Comparison of ENCODE assay signal across 30 cellular contexts in the genomic region with DNA sequence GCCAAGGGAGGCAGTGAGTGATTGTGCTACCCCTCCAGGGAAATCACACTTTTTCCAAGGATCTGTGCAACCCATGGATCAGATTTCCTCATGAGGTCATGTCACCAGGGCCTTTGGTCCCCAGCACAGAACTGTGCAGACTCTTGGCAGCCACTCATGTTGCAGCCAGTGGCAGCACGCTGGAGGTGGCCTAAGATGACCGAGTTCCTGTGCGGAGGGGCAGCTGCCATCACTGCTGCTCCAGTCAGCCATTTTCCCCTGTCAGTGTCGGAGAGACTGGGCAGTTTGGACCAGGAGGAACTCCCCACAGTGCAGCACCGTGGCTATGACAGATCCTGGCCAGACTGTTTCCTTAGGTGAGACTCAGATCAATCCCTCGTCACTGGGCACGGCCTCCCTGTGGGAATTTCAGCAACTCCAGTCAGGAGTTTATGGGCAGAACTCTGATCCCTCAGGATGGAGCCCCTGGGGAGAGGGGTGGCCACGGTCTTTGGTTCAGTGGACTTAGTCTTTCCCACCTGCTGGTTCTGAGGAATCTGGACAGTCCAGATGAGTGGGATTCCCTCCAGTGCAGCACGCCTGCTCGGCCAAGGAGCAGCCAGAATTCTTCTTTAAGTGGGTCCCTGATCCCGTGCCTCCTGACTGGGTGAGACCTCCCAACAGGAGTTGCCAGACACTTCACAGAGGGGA.
"Had no signal": no experiment of that assay in that cellular context is flagged by ENCODE, and none has a peak within 500 bp of the region (broad histone marks: within the 10 kb centered on the region; RNA-seq: fewer than 3 reads in every experiment).

No MANE protein-coding gene starts in this region.

- H3K4me3 Mint-ChIP-seq: activated B cell treated with CpG ODN at 0.5 μM for 24 hours; activated CD4-positive, alpha-beta T cell treated with anti-CD3 and anti-CD28 coated beads for 36 hours; activated naive CD8-positive, alpha-beta T cell; activated T-cell treated with anti-CD3 and anti-CD28 coated beads, Interleukin-2, amount 50 U/mL, for 24 hours; central memory CD8-positive, alpha-beta T cell; endodermal cell; natural killer cell; stimulated activated naive CD8-positive, alpha-beta T cell treated with anti-CD3 and anti-CD28 coated beads, Interleukin-15, amount 100 ng/mL, for 72 hours had no signal

- ATAC-seq: activated CD4-positive, alpha-beta T cell treated with anti-CD3 and anti-CD28 coated beads for 36 hours; gastrocnemius medialis; left ventricle myocardium superior; natural killer cell; psoas muscle; stimulated activated naive CD8-positive, alpha-beta T cell treated with anti-CD3 and anti-CD28 coated beads, Interleukin-15, amount 100 ng/mL, for 72 hours had no signal

- DNase-seq: activated B cell treated with CpG ODN at 0.5 μM for 24 hours; activated CD4-positive, alpha-beta T cell treated with anti-CD3 and anti-CD28 coated beads for 36 hours; activated CD4-positive, alpha-beta T cell treated with anti-CD3 and anti-CD28 coated beads, Interleukin-2, amount 50 U/mL, for 4 hours; activated CD8-positive, alpha-beta memory T cell treated with anti-CD3 and anti-CD28 coated beads for 24 hours; activated CD8-positive, alpha-beta memory T cell treated with anti-CD3 and anti-CD28 coated beads, Interleukin-2, amount 50 U/mL, for 4 hours; activated naive CD4-positive, alpha-beta T cell; activated T-cell treated with anti-CD3 and anti-CD28 coated beads, Interleukin-2, amount 50 U/mL, for 24 hours; adrenal gland; cortex of kidney; endodermal cell; esophagus squamous epithelium; gastrocnemius medialis; head of caudate nucleus; hypothalamus; left ventricle myocardium superior; mammary epithelial cell; midbrain; natural killer cell; ovary; stimulated activated CD4-positive, alpha-beta T cell treated with anti-CD3 and anti-CD28 coated beads, Interleukin-12 subunit alpha, Interleukin-12 subunit beta, amount 100 ng/mL, for 4 hours; stimulated activated naive CD8-positive, alpha-beta T cell treated with anti-CD3 and anti-CD28 coated beads, Interleukin-15, amount 100 ng/mL, for 72 hours; T1000; transverse colon had no signal

- H3K36me3 Mint-ChIP-seq: activated naive CD8-positive, alpha-beta T cell; natural killer cell had no signal

- H3K36me3 ChIP-seq: adrenal gland, ascending aorta, esophagus squamous epithelium, gastrocnemius medialis, ovary, right atrium auricular region, transverse colon, vagina had no signal

- H3K27ac ChIP-seq: adrenal gland, ascending aorta, esophagus squamous epithelium, gastrocnemius medialis, ovary, psoas muscle, right atrium auricular region, transverse colon, vagina had no signal

- H3K4me1 ChIP-seq: adrenal gland, ascending aorta, esophagus squamous epithelium, gastrocnemius medialis, psoas muscle, right atrium auricular region, transverse colon, vagina had no signal

- H3K27me3 Mint-ChIP-seq: stimulated activated naive CD8-positive, alpha-beta T cell treated with anti-CD3 and anti-CD28 coated beads, Interleukin-15, amount 100 ng/mL, for 72 hours had no signal

- H3K9me3 ChIP-seq: adrenal gland, ascending aorta, esophagus squamous epithelium, gastrocnemius medialis, ovary, vagina had no signal

- H3K9me3 Mint-ChIP-seq: activated T-helper 2 cell treated with anti-CD3 and anti-CD28 coated beads, Interferon-gamma antibody, Interleukin-2, Interleukin-4, amounts not matched to agents 10 μg/mL and 5 μg/mL and 100 μg/mL, durations not matched to agents 14 hours and 24 hours and 36 hours; central memory CD8-positive, alpha-beta T cell had no signal

- H3K27me3 ChIP-seq: adrenal gland, ascending aorta, esophagus squamous epithelium, gastrocnemius medialis, ovary, right atrium auricular region, transverse colon, vagina had no signal

- H3K4me3 ChIP-seq: adrenal gland, ascending aorta, esophagus squamous epithelium, gastrocnemius medialis, ovary, psoas muscle, right atrium auricular region, transverse colon, vagina had no signal

- H3K4me1 Mint-ChIP-seq: activated B cell treated with CpG ODN at 0.5 μM for 24 hours; activated CD4-positive, alpha-beta T cell treated with anti-CD3 and anti-CD28 coated beads for 36 hours; central memory CD8-positive, alpha-beta T cell; endodermal cell; natural killer cell; stimulated activated naive CD8-positive, alpha-beta T cell treated with anti-CD3 and anti-CD28 coated beads, Interleukin-15, amount 100 ng/mL, for 72 hours had no signal

- H3K27ac Mint-ChIP-seq: activated B cell treated with CpG ODN at 0.5 μM for 24 hours; activated CD4-positive, alpha-beta T cell treated with anti-CD3 and anti-CD28 coated beads for 36 hours; activated naive CD8-positive, alpha-beta T cell; activated T-cell treated with anti-CD3 and anti-CD28 coated beads, Interleukin-2, amount 50 U/mL, for 24 hours; activated T-helper 2 cell treated with anti-CD3 and anti-CD28 coated beads, Interferon-gamma antibody, Interleukin-2, Interleukin-4, amounts not matched to agents 10 μg/mL and 5 μg/mL and 100 μg/mL, durations not matched to agents 14 hours and 24 hours and 36 hours; endodermal cell; natural killer cell; stimulated activated naive CD8-positive, alpha-beta T cell treated with anti-CD3 and anti-CD28 coated beads, Interleukin-15, amount 100 ng/mL, for 72 hours had no signal
